ENCODE assay signal across 8 cellular contexts in the genomic region with DNA sequence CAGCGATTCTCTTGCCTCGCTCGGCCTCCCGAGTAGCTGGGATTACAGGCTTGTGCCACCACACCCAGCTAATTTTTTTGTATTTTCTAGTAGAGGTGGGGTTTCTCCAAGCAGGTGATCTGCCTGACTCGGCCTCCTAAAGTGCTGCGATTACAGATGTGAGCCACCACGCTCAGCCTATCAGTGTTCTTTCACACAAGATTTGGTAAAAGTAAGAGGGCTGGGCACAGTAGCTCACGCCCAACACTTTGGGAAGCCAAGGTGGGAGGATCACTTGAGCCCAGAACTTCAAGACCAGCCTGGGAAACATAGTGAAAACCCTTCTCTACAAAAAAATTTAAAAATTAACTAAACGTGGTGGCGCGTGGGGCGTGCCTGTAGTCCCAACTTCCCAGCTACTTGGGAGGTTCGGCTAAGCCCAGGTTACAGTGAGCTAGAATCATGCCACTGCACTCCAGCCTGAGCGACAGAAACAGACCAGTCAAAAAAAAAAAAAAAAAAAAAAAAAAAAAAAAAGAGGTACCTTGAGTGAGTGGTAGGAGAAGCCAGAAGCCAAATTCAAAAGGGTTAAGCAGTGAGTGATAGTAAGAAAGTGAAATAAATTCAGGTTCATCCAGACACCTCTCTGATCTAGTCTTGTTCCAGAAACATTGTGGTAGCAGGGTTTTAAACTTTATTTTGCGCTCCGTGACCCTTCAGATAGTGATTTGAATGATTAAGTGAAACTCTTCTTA. TPM values are rescaled to one million over a fixed set of nuclear protein-coding genes. Genes with fewer than 3 reads are reported as not detected.
DNase-seq lines count a peak whose midpoint lies in the region; TF ChIP-seq lines count a peak whose summit lies in the region.

No MANE protein-coding gene starts in this region.

- no peaks in the 10 kb centered on the region for H3K79me2 ChIP-seq in SU-DHL-6 (ENCODE audit: insufficient read depth, low read length)

- DNase-seq in GM12865 (ENCODE audit: low read depth) (no peak), fibroblast of villous mesenchyme (ENCODE audit: low read depth) (no peak), retina (peak; percentile 29), NCI-H1105 treated with DMSO at 0.1 percent for 48 hours (lab: John Stamatoyannopoulos, UW) (no peak), cerebellar nuclear complex (lab: John Stamatoyannopoulos, UW) (no peak), SKM-1 (lab: John Stamatoyannopoulos, UW; ENCODE audit: unreplicated experiment) (no peak), mucosa of gallbladder (ENCODE audit: low spot score) (no peak)

- peak overlapping the region; percentile 78 for H3K9ac ChIP-seq in SU-DHL-6 (ENCODE audit: low read length)

- H3K27ac ChIP-seq in SU-DHL-6 (ENCODE audit: low read depth, low read length): peak overlapping the region; percentile 89

- H3K4me3 ChIP-seq in GM12865 (ENCODE audit: low read depth, low read length) (peak overlapping the region; percentile 87), SU-DHL-6 (ENCODE audit: insufficient read depth, low read length, poor library complexity, severe bottlenecking) (peak overlapping the region; percentile 72), fibroblast of villous mesenchyme (ENCODE audit: low read depth, low read length) (peak overlapping the region; percentile 68)

- H2AFZ ChIP-seq in SU-DHL-6 (ENCODE audit: low read depth, low read length, severe bottlenecking): peak overlapping the region; percentile 88

- no peaks in the 10 kb centered on the region for H3K36me3 ChIP-seq in SU-DHL-6 (ENCODE audit: low read length)

- peak overlapping the region; percentile 98 for H3K4me2 ChIP-seq in SU-DHL-6 (ENCODE audit: low read depth, low read length, poor library complexity, severe bottlenecking)

- TF ChIP-seq CTCF in GM12865 (IDR thresholded peaks at IDR 0.05; ENCODE audit: insufficient read depth, low read depth, low read length, missing control alignments) (no peak), SU-DHL-6 (IDR thresholded peaks at IDR 0.05; ENCODE audit: insufficient read depth, low read length, poor library complexity, severe bottlenecking) (no peak), fibroblast of villous mesenchyme (IDR thresholded peaks at IDR 0.05; ENCODE audit: insufficient read depth, low read depth, low read length) (no peak)

- no peaks in the 10 kb centered on the region for H3K9me3 ChIP-seq in SU-DHL-6 (ENCODE audit: insufficient read depth, low read length)

- H3K9me2 ChIP-seq in SU-DHL-6 (replicated peaks; ENCODE audit: insufficient read depth, low read length): no peaks in the 10 kb centered on the region

- H4K20me1 ChIP-seq in SU-DHL-6 (ENCODE audit: low read depth, low read length): no peaks in the 10 kb centered on the region

- peaks cover 20% of the 10 kb centered on the region for H3F3A ChIP-seq in SU-DHL-6 (ENCODE audit: insufficient read depth)

- H3K27me3 ChIP-seq in SU-DHL-6 (ENCODE audit: low read length): no peaks in the 10 kb centered on the region

RNA-seq across cellular contexts. Expression of a gene that starts 1.0 kb away (rescaled TPM):
- total RNA-seq in fibroblast of villous mesenchyme (21.2 and 23.5 TPM in 2 replicates), mucosa of gallbladder (80.9 TPM)

RNA-seq across cellular contexts. Expression of a gene that starts 6.3 kb away (rescaled TPM):
- total RNA-seq in fibroblast of villous mesenchyme: 52.2 and 62.2 TPM in 2 replicates
- 80.0 TPM for total RNA-seq in mucosa of gallbladder

RNA-seq across cellular contexts. Expression of a gene that starts 11.3 kb away (rescaled TPM):
- total RNA-seq in fibroblast of villous mesenchyme (27.2 and 29.6 TPM in 2 replicates), mucosa of gallbladder (26.5 TPM)

RNA-seq across cellular contexts. Expression of a gene that starts 11.4 kb away (rescaled TPM):
- total RNA-seq in fibroblast of villous mesenchyme (8.6 and 14.8 TPM in 2 replicates), mucosa of gallbladder (41.0 TPM)

RNA-seq across cellular contexts. Expression of a gene that starts 13.3 kb away (rescaled TPM):
- total RNA-seq in fibroblast of villous mesenchyme: 45.4 and 50.5 TPM in 2 replicates
- total RNA-seq in mucosa of gallbladder: 132 TPM
